24 cellular contexts compared by ENCODE assay signal in genomic region chr10:34775044-34775637, GRCh38. TPM values are rescaled to one million over a fixed set of nuclear protein-coding genes. Genes with fewer than 3 reads are reported as not detected.
DNase-seq lines count a peak whose midpoint lies in the region; ATAC-seq, FAIRE-seq and TF ChIP-seq lines count a peak whose summit lies in the region.
"Had no signal": no experiment of that assay in that cellular context is flagged by ENCODE, and none has a peak within 500 bp of the region (broad histone marks: within the 10 kb centered on the region; RNA-seq: fewer than 3 reads in every experiment).

No MANE protein-coding gene starts in this region.

- POLR2A ChIA-PET in HepG2 (lab: Yijun Ruan, JAX) = no interaction called here
- POLR2A ChIA-PET in K562 (lab: Yijun Ruan, JAX) = no interaction called here

- CTCF ChIA-PET in HepG2 (lab: Yijun Ruan, JAX; ENCODE audit: low intra/inter-chr PET ratio, low total read pairs) = no interaction called here
- CTCF ChIA-PET in K562 (lab: Yijun Ruan, JAX; ENCODE audit: low intra/inter-chr PET ratio) = no interaction called here

- FAIRE-seq in HepG2 (lab: Jason Lieb, UNC) (no peak), K562 (lab: Jason Lieb, UNC) (no peak)
- FAIRE-seq: G401.6 had no signal

- no peak overlapping the region for H2AFZ ChIP-seq in HepG2 (ENCODE audit: low read length)
- H2AFZ ChIP-seq in K562 (ENCODE audit: low read depth, low read length) = no peak overlapping the region
- H2AFZ ChIP-seq: GM23338 had no signal

- H3K27ac ChIP-seq in HepG2 (ENCODE audit: extremely low read length, insufficient read depth, low read length) = no peak overlapping the region
- no peak overlapping the region for H3K27ac ChIP-seq in right lobe of liver
- H3K27ac ChIP-seq in K562 (ENCODE audit: extremely low read depth, low read depth, low read length) = no peak overlapping the region
- H3K27ac ChIP-seq: 22Rv1, Peyer's patch had no signal

- intact Hi-C loops in HepG2 (cut with micrococcal nuclease; ENCODE audit: unreplicated experiment) = no loop called here
- intact Hi-C loops in right lobe of liver (cut with DNase I) = no loop called here
- intact Hi-C loops in K562 (cut with micrococcal nuclease) = no loop called here

- DNase-seq in HepG2 (ENCODE audit: low spot score) (no peak), right lobe of liver (no peak), K562 (ENCODE audit: extremely low read depth in 1 of 4, low spot score in 3 of 4) (no peak), NCI-H2107 treated with DMSO at 0.1 percent for 48 hours (lab: John Stamatoyannopoulos, UW; ENCODE audit: unreplicated experiment) (no peak), NCI-H128 (lab: John Stamatoyannopoulos, UW; ENCODE audit: unreplicated experiment) (no peak)
- no peak for DNase-seq in activated CD8-positive, alpha-beta memory T cell treated with anti-CD3 and anti-CD28 coated beads for 24 hours
- DNase-seq: AML-193; Caco-2; CD4-positive, CD25-positive, alpha-beta regulatory T cell; NCI-H1436 treated with DMSO at 0.1 percent for 48 hours; NCI-H2029; NCI-H2171; NCI-H446; NCI-H69; NK-92 treated with Interleukin-12 subunit alpha and Interleukin-12 subunit beta, amount 100 ng/mL, for 24 hours; Peyer's patch; T-helper 2 cell had no signal

- peaks cover 9% of the 10 kb centered on the region for H4K20me1 ChIP-seq in HepG2 (ENCODE audit: insufficient read depth, low read length)
- no peaks in the 10 kb centered on the region; the same call in 1 of the 2 replicates for H4K20me1 ChIP-seq in K562 (replicated peaks; ENCODE audit: control insufficient read depth, insufficient read depth, low read length)

- TF ChIP-seq POLR2A in HepG2 (IDR thresholded peaks at IDR 0.05; ENCODE audit: insufficient read depth in 1 of 2, low read depth in 2 of 2, low read length in 2 of 2) = no peak
- TF ChIP-seq POLR2A in right lobe of liver (IDR thresholded peaks at IDR 0.05) = no peak
- no peak for TF ChIP-seq POLR2A in K562 (conservative IDR thresholded peaks at IDR 0.05)

- TF ChIP-seq RAD21 in HepG2 (CRISPR knock-in tag; IDR thresholded peaks at IDR 0.05) (no peak), K562 (CRISPR knock-in tag; conservative IDR thresholded peaks at IDR 0.05 in 1 of 2, IDR thresholded peaks at IDR 0.05 in 1 of 2) (no peak)

- H3K4me3 ChIP-seq in HepG2 (replicated peaks in 1 of 3; ENCODE audit: insufficient read depth in 1 of 3, low read depth in 2 of 3, low read length in 3 of 3) (no peak overlapping the region), right lobe of liver (no peak overlapping the region), K562 (no peak overlapping the region)
- H3K4me3 ChIP-seq: GM23338, Peyer's patch had no signal

- H3K36me3 ChIP-seq in HepG2 (replicated peaks in 1 of 2; ENCODE audit: control insufficient read depth in 1 of 2, insufficient read depth in 2 of 2, low read length in 2 of 2) (no peaks in the 10 kb centered on the region; a peak in 1 of 5 replicates), right lobe of liver (no peaks in the 10 kb centered on the region), K562 (ENCODE audit: control insufficient read depth, insufficient read depth, low read length) (no peaks in the 10 kb centered on the region)
- H3K36me3 ChIP-seq: Peyer's patch had no signal

- H3K27me3 ChIP-seq in HepG2 (ENCODE audit: control insufficient read depth in 1 of 2, insufficient read depth in 2 of 2, low read length in 2 of 2) (no peaks in the 10 kb centered on the region), right lobe of liver (no peaks in the 10 kb centered on the region), K562 (ENCODE audit: control insufficient read depth in 2 of 2, insufficient read depth in 2 of 2, low read length in 2 of 2) (no peaks in the 10 kb centered on the region)
- H3K27me3 ChIP-seq: Peyer's patch had no signal

- TF ChIP-seq CTCF in HepG2 (CRISPR knock-in tag; IDR thresholded peaks at IDR 0.05) (no peak), right lobe of liver (IDR thresholded peaks at IDR 0.05) (no peak), K562 (IDR thresholded peaks at IDR 0.05 in 2 of 3, conservative IDR thresholded peaks at IDR 0.05 in 1 of 3; ENCODE audit: insufficient read depth in 2 of 3, low read depth in 1 of 3, low read length in 3 of 3) (no peak)

- BruUV-seq in HepG2 (replicated peaks; lab: Mats Ljungman, UMichigan) (no TSS peak), K562 (replicated peaks; lab: Mats Ljungman, UMichigan) (no TSS peak)

- H3K4me2 ChIP-seq in HepG2 (ENCODE audit: low read depth, low read length) (no peak overlapping the region), K562 (ENCODE audit: insufficient read depth, low read length) (no peak overlapping the region)
- H3K4me2 ChIP-seq: GM23338 had no signal

- WGBS in HepG2 (ENCODE audit: low lambda C conversion rate) = 98% methylated on average over 3 of the region's 3 CpGs
- WGBS in right lobe of liver (ENCODE audit: insufficient coverage, low coverage, low lambda C conversion rate, missing lambda C conversion rate) = 69% methylated on average over 3 of the region's 3 CpGs
- 37% methylated on average over 3 of the region's 3 CpGs for WGBS in K562 (ENCODE audit: insufficient coverage, low coverage, missing lambda C conversion rate)

- H3K79me2 ChIP-seq in HepG2 (ENCODE audit: insufficient read depth, low read length) (peaks cover 83% of the 10 kb centered on the region), K562 (ENCODE audit: control insufficient read depth, insufficient read depth, low read length) (no peaks in the 10 kb centered on the region)

- H3K4me1 ChIP-seq in HepG2 (ENCODE audit: insufficient read depth, low read length) (peaks cover 12% of the 10 kb centered on the region), right lobe of liver (no peaks in the 10 kb centered on the region), K562 (replicated peaks in 1 of 2; ENCODE audit: control insufficient read depth in 2 of 2, insufficient read depth in 2 of 2, low read length in 2 of 2) (no peaks in the 10 kb centered on the region; a peak in 1 of 5 replicates)
- H3K4me1 ChIP-seq: Peyer's patch had no signal

- TF ChIP-seq EP300 in HepG2 (IDR thresholded peaks at IDR 0.05; ENCODE audit: low read depth in 2 of 2, low read length in 2 of 2) (no peak), HepG2 (CRISPR knock-in tag; IDR thresholded peaks at IDR 0.05; ENCODE audit: borderline replicate concordance) (no peak), K562 (IDR thresholded peaks at IDR 0.05; ENCODE audit: low read length) (no peak)

- no peaks in the 10 kb centered on the region for H3K9me1 ChIP-seq in K562 (ENCODE audit: control insufficient read depth, insufficient read depth, low read length)

- in situ Hi-C loops in HepG2 (cut with HindIII; ENCODE audit: extremely low pct_ligation_motif_present, low pct_unique_long_range_greater_than_20kb) (no loop called here), K562 (cut with MboI) (no loop called here)

- H3K9ac ChIP-seq in HepG2 (ENCODE audit: insufficient read depth, low read depth, low read length) = no peak overlapping the region
- H3K9ac ChIP-seq in K562 (ENCODE audit: insufficient read depth in 1 of 2, low read depth in 2 of 2, low read length in 2 of 2) = no peak overlapping the region

- no peaks in the 10 kb centered on the region for H3K9me3 ChIP-seq in HepG2 (ENCODE audit: low read length)
- no peaks in the 10 kb centered on the region for H3K9me3 ChIP-seq in right lobe of liver
- H3K9me3 ChIP-seq in K562 (replicated peaks; ENCODE audit: control insufficient read depth, insufficient read depth, low read depth, low read length) = no peaks in the 10 kb centered on the region
- H3K9me3 ChIP-seq: Caco-2, Peyer's patch had no signal

- no peak for ATAC-seq in HepG2
- ATAC-seq in right lobe of liver = no peak
- peak; percentile 58 for ATAC-seq in HG03354 (IDR thresholded peaks at IDR 0.05; ENCODE audit: poor library complexity, severe bottlenecking, unreplicated experiment)
- no peak for ATAC-seq in K562
- ATAC-seq in HG02759 (IDR thresholded peaks at IDR 0.05; ENCODE audit: unreplicated experiment) = no peak
- ATAC-seq: GM23338, HCT116, Right ventricle myocardium inferior had no signal

RNA-seq across cellular contexts. Expression of gene PARD3, which starts 40.0 kb away (rescaled TPM):
- total RNA-seq in HepG2 (2016; rRNA removed; fragmentation: Illumina TruSeq; extraction: Trizol) (60.0 and 67.5 TPM in 2 replicates), right lobe of liver (10 to 100 TPM; 19.1 to 27.8 (median 22.0) TPM), K562 (2014; rRNA removed) (7.7 and 8.4 TPM in 2 replicates), K562 (2014; rRNA removed; fragmentation: Illumina TruSeq; extraction: Trizol) (11.4 and 13.3 TPM in 2 replicates), K562 (2015; rRNA removed; fragmentation: Illumina TruSeq; extraction: Trizol) (8.8 and 11.7 TPM in 2 replicates), K562 (2021) (6.5 and 6.8 TPM in 2 replicates)
- 20.8 and 27.4 TPM in 2 replicates for total RNA-seq in HepG2 (2016; cell fraction: cytosol; rRNA removed; fragmentation: Illumina TruSeq; extraction: Trizol; ENCODE audit: low read depth)
- total RNA-seq in HepG2 (2016; cell fraction: insoluble cytoplasmic fraction; rRNA removed; fragmentation: Illumina TruSeq; extraction: Trizol) = 57.8 and 62.9 TPM in 2 replicates
- total RNA-seq in HepG2 (2016; cell fraction: membrane; rRNA removed; fragmentation: Illumina TruSeq; extraction: Trizol) = 40.7 and 46.4 TPM in 2 replicates
- total RNA-seq in HepG2 (2016; cell fraction: nucleus; rRNA removed; fragmentation: Illumina TruSeq; extraction: Trizol) = 55.2 and 61.4 TPM in 2 replicates
- polyA plus RNA-seq in HepG2 (2011; rRNA removed) (37.5 and 40.9 TPM in 2 replicates), K562 (2011; rRNA removed) (11.6 and 19.2 TPM in 2 replicates), K562 (2014; fragmentation: Illumina TruSeq; extraction: Trizol) (9.3 and 9.9 TPM in 2 replicates), K562 (2014; fragmentation: Nextera tagmentation; extraction: Ambion mirVana) (1 to 10 TPM; 2.7 to 3.0 TPM), K562 (2014; rRNA removed) (5.0 and 6.4 TPM in 2 replicates)
- 27.2 and 36.6 TPM in 2 replicates for polyA plus RNA-seq in HepG2 (2011; cell fraction: cytosol; rRNA removed)
- 20.7 and 21.3 TPM in 2 replicates for polyA plus RNA-seq in HepG2 (2011; cell fraction: nucleus; rRNA removed)
- polyA plus RNA-seq in HepG2 (2012) = 42.8 and 43.8 TPM in 2 replicates
- polyA plus RNA-seq in HepG2 (2016; cell fraction: cytosol; fragmentation: Illumina TruSeq; extraction: Trizol; ENCODE audit: low read depth) = 4.9 and 5.9 TPM in 2 replicates
- 56.4 and 57.9 TPM in 2 replicates for polyA plus RNA-seq in HepG2 (2016; cell fraction: insoluble cytoplasmic fraction; fragmentation: Illumina TruSeq; extraction: Trizol; ENCODE audit: low read depth)
- polyA plus RNA-seq in HepG2 (2016; cell fraction: membrane; fragmentation: Illumina TruSeq; extraction: Trizol; ENCODE audit: low read depth) = 15.4 and 16.9 TPM in 2 replicates
- polyA plus RNA-seq in HepG2 (2016; cell fraction: nucleus; fragmentation: Illumina TruSeq; extraction: Trizol; ENCODE audit: insufficient read depth, low read depth) = 37.3 and 39.6 TPM in 2 replicates
- 26.7 and 51.8 TPM in 2 replicates for polyA minus RNA-seq in HepG2 (2011; rRNA and poly(A)+ RNA removed; ENCODE audit: low replicate concordance)
- 41.1 and 45.4 TPM in 2 replicates for polyA minus RNA-seq in HepG2 (2011; cell fraction: cytosol; rRNA and poly(A)+ RNA removed)
- polyA minus RNA-seq in HepG2 (2011; cell fraction: nucleus; rRNA and poly(A)+ RNA removed) = 106 and 138 TPM in 2 replicates
- total RNA-seq in K562 (2011; cell fraction: chromatin; rRNA removed; ENCODE audit: low replicate concordance) = 8.3 and 11.4 TPM in 2 replicates
- total RNA-seq in K562 (2011; cell fraction: nucleolus; rRNA removed) = 4.5 and 6.1 TPM in 2 replicates
- 5.0 and 7.4 TPM in 2 replicates for total RNA-seq in K562 (2011; cell fraction: nucleoplasm; rRNA removed)
- 4.3 and 14.5 TPM in 2 replicates for polyA plus RNA-seq in K562 (2011; cell fraction: cytosol; rRNA removed)
- polyA plus RNA-seq in K562 (2011; cell fraction: nucleus; rRNA removed) = 6.1 and 13.8 TPM in 2 replicates
- polyA plus RNA-seq in K562 (2012) = 4.5 and 5.7 TPM in 2 replicates
- polyA minus RNA-seq in K562 (2011; rRNA and poly(A)+ RNA removed) = 28.8 and 60.0 TPM in 2 replicates
- 7.9 and 20.2 TPM in 2 replicates for polyA minus RNA-seq in K562 (2011; cell fraction: cytosol; rRNA and poly(A)+ RNA removed)
- 12.4 and 40.0 TPM in 2 replicates for polyA minus RNA-seq in K562 (2011; cell fraction: nucleus; rRNA and poly(A)+ RNA removed)

Comparison
In these comparisons a context has a peak if more than half of its experiments do, and no peak if none do; other contexts are left out.
1. Of the 241 proteins assayed by ChIP-seq in both HepG2 and K562: peak only in HepG2: none; only in K562: none; in both: ZNF121; in neither: 240.